In genomic region chrX:39619182-39620009, GRCh38 we compare ENCODE assay signal across 16 cellular contexts.
DNase-seq lines count a peak whose midpoint lies in the region; ATAC-seq, FAIRE-seq and TF ChIP-seq lines count a peak whose summit lies in the region.
"Had no signal": no experiment of that assay in that cellular context is flagged by ENCODE, and none has a peak within 500 bp of the region (broad histone marks: within the 10 kb centered on the region; RNA-seq: fewer than 3 reads in every experiment).

No MANE protein-coding gene starts in this region.

- H3K36me3 Mint-ChIP-seq in activated naive CD4-positive, alpha-beta T cell treated with anti-CD3 and anti-CD28 coated beads for 36 hours (ENCODE audit: low read depth), result no peaks in the 10 kb centered on the region
- H3K36me3 Mint-ChIP-seq: activated CD8-positive, alpha-beta memory T cell treated with anti-CD3 and anti-CD28 coated beads, Interleukin-2, amount 10 ng/mL, durations not matched to agents 7 days and 5 days; CD8-positive, alpha-beta T cell had no signal

- CTCF ChIA-PET in activated naive CD4-positive, alpha-beta T cell treated with anti-CD3 and anti-CD28 coated beads for 36 hours (lab: Charles Lee), result no interaction called here

- H3K4me3 ChIP-seq in pancreas, result no peak overlapping the region
- H3K4me3 ChIP-seq: esophagus muscularis mucosa, SJCRH30, smooth muscle cell had no signal

- peak; percentile 72 to 92 (median 77) for ATAC-seq in pancreas
- ATAC-seq: activated CD8-positive, alpha-beta memory T cell treated with anti-CD3 and anti-CD28 coated beads, Interleukin-2, amount 10 ng/mL, durations not matched to agents 7 days and 5 days; CD8-positive, alpha-beta T cell had no signal

- no peak overlapping the region for H3K27ac Mint-ChIP-seq in activated naive CD4-positive, alpha-beta T cell treated with anti-CD3 and anti-CD28 coated beads for 36 hours
- H3K27ac Mint-ChIP-seq: activated CD8-positive, alpha-beta memory T cell treated with anti-CD3 and anti-CD28 coated beads, Interleukin-2, amount 10 ng/mL, durations not matched to agents 7 days and 5 days; CD8-positive, alpha-beta T cell had no signal

- no peak overlapping the region for H3K4me3 Mint-ChIP-seq in activated naive CD4-positive, alpha-beta T cell treated with anti-CD3 and anti-CD28 coated beads for 36 hours
- H3K4me3 Mint-ChIP-seq: activated CD8-positive, alpha-beta memory T cell treated with anti-CD3 and anti-CD28 coated beads, Interleukin-2, amount 10 ng/mL, durations not matched to agents 7 days and 5 days; CD8-positive, alpha-beta T cell had no signal

- FAIRE-seq in pancreas (lab: Jason Lieb, UNC) (no peak), urothelium cell line (lab: Jason Lieb, UNC) (no peak)

- peaks cover 15% of the 10 kb centered on the region for H3K4me1 Mint-ChIP-seq in activated naive CD4-positive, alpha-beta T cell treated with anti-CD3 and anti-CD28 coated beads for 36 hours (ENCODE audit: low read depth)

- no peak for TF ChIP-seq CTCF in pancreas (IDR thresholded peaks at IDR 0.05)

- intact Hi-C loops in pancreas (cut with DNase I), result no loop called here
- intact Hi-C loops in activated naive CD4-positive, alpha-beta T cell treated with anti-CD3 and anti-CD28 coated beads for 36 hours (cut with micrococcal nuclease), result loop anchor here (10.0 kb wide), 1 partner anchor 385 kb away; no protein-coding TSS in a partner anchor

- H3K36me3 ChIP-seq in pancreas, result no peaks in the 10 kb centered on the region
- H3K36me3 ChIP-seq: esophagus muscularis mucosa, SJCRH30 had no signal

- peaks cover 0 to 17% (median 1%) of the 10 kb centered on the region in 4 donors for H3K27me3 ChIP-seq in pancreas
- H3K27me3 ChIP-seq: esophagus muscularis mucosa, SJCRH30 had no signal

- DNase-seq in H4 (ENCODE audit: low spot score) (peak; percentile 13), NCI-H510A treated with DMSO at 0.1 percent for 48 hours (lab: John Stamatoyannopoulos, UW) (peak; percentile 9), dermis microvascular lymphatic vessel endothelial cell (ENCODE audit: low read depth in 2 of 2) (peak; percentile 70 to 75), pancreas (peak in 3 of 6 donors; percentile 49 to 62 (median 55)), urothelium cell line (ENCODE audit: low spot score) (no peak), HK-2 (ENCODE audit: unreplicated experiment) (no peak), CD1c-positive myeloid dendritic cell (ENCODE audit: extremely low spot score) (no peak)
- DNase-seq in activated naive CD4-positive, alpha-beta T cell treated with anti-CD3 and anti-CD28 coated beads for 36 hours, result no peak
- DNase-seq: activated CD8-positive, alpha-beta memory T cell treated with anti-CD3 and anti-CD28 coated beads, Interleukin-2, amount 10 ng/mL, durations not matched to agents 7 days and 5 days; activated naive CD4-positive, alpha-beta T cell; CD8-positive, alpha-beta T cell; NCI-H146; SJCRH30; substantia nigra had no signal

- H3K9me3 Mint-ChIP-seq in activated naive CD4-positive, alpha-beta T cell treated with anti-CD3 and anti-CD28 coated beads for 36 hours, result peaks cover 7% of the 10 kb centered on the region
- H3K9me3 Mint-ChIP-seq: CD8-positive, alpha-beta T cell had no signal

- no peaks in the 10 kb centered on the region for H3K4me1 ChIP-seq in pancreas
- H3K4me1 ChIP-seq: SJCRH30 had no signal

- peak overlapping the region in 1 of 4 donors; percentile 23 for H3K27ac ChIP-seq in pancreas
- H3K27ac ChIP-seq: esophagus muscularis mucosa, SJCRH30 had no signal

- H3K9me3 ChIP-seq in pancreas, result no peaks in the 10 kb centered on the region
- H3K9me3 ChIP-seq: SJCRH30 had no signal

- WGBS in pancreas, 2 donors, result 23 to 40% methylated on average over 7 of the region's 7 CpGs

- no peaks in the 10 kb centered on the region for H3K27me3 Mint-ChIP-seq in activated naive CD4-positive, alpha-beta T cell treated with anti-CD3 and anti-CD28 coated beads for 36 hours (ENCODE audit: low read depth)
- H3K27me3 Mint-ChIP-seq: activated CD8-positive, alpha-beta memory T cell treated with anti-CD3 and anti-CD28 coated beads, Interleukin-2, amount 10 ng/mL, durations not matched to agents 7 days and 5 days had no signal

Comparison
In these comparisons a context has a peak if more than half of its experiments do, and no peak if none do; other contexts are left out.
1. DNase-seq: peak in H4 (single experiment), NCI-H510A treated with DMSO at 0.1 percent for 48 hours (single experiment) and dermis microvascular lymphatic vessel endothelial cell (2 of 2); none in urothelium cell line (single experiment), HK-2 (single experiment), CD1c-positive myeloid dendritic cell (single experiment) and activated naive CD4-positive, alpha-beta T cell treated with anti-CD3 and anti-CD28 coated beads for 36 hours (single experiment).